ENCODE assay signal across 9 cellular contexts in the genomic region with DNA sequence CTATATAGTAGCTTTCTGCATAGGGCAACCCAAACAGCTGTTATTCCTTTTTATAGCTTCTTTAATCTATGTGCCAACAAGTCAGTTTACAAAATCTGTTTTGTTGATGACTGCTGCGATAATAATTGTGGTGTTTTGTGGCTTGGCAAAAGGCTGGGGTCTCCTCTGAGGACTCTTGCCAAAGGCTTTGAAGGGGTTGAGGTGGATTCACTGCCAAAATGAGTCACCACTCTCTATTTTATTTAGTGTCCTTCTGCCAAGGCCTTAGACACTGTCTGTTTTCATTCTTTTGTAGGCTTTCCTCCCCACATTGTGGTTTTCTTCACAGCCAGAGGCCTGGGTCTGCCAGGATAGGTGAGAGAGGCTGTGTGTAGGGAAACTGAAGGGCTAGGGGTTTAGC.
DNase-seq lines count a peak whose midpoint lies in the region; ATAC-seq lines count a peak whose summit lies in the region.
"Had no signal": no experiment of that assay in that cellular context is flagged by ENCODE, and none has a peak within 500 bp of the region (broad histone marks: within the 10 kb centered on the region; RNA-seq: fewer than 3 reads in every experiment).

No MANE protein-coding gene starts in this region.

- H3K27ac Mint-ChIP-seq in activated CD4-positive, alpha-beta memory T cell treated with anti-CD3 and anti-CD28 coated beads for 36 hours: no peak overlapping the region
- H3K27ac Mint-ChIP-seq in naive thymus-derived CD4-positive, alpha-beta T cell: no peak overlapping the region
- H3K27ac Mint-ChIP-seq: CD4-positive, CD25-positive, alpha-beta regulatory T cell had no signal

- POLR2A ChIA-PET in activated CD4-positive, alpha-beta memory T cell treated with anti-CD3 and anti-CD28 coated beads for 36 hours (lab: Charles Lee): no interaction called here
- POLR2A ChIA-PET in naive thymus-derived CD4-positive, alpha-beta T cell (lab: Charles Lee): no interaction called here

- no peaks in the 10 kb centered on the region for H3K27me3 ChIP-seq in naive thymus-derived CD4-positive, alpha-beta T cell (ENCODE audit: control insufficient read depth in 2 of 2, insufficient read depth in 2 of 2, low read length in 2 of 2)

- ATAC-seq in esophagus mucosa (no peak), GM19467 (IDR thresholded peaks at IDR 0.05; ENCODE audit: unreplicated experiment) (no peak)
- no peak for ATAC-seq in naive thymus-derived CD4-positive, alpha-beta T cell

- DNase-seq in COR-L47 (lab: John Stamatoyannopoulos, UW) (peak; percentile 79), NCI-H2081 (lab: John Stamatoyannopoulos, UW) (peak; percentile 73 to 90), cerebellum (ENCODE audit: low spot score) (peak; percentile 40), midbrain (lab: John Stamatoyannopoulos, UW) (peak; percentile 64)
- no peak for DNase-seq in activated CD4-positive, alpha-beta memory T cell treated with anti-CD3 and anti-CD28 coated beads for 36 hours
- no peak for DNase-seq in naive thymus-derived CD4-positive, alpha-beta T cell
- DNase-seq: CD4-positive, CD25-positive, alpha-beta regulatory T cell had no signal

- intact Hi-C loops in activated CD4-positive, alpha-beta memory T cell treated with anti-CD3 and anti-CD28 coated beads for 36 hours (cut with micrococcal nuclease): no loop called here
- intact Hi-C loops in naive thymus-derived CD4-positive, alpha-beta T cell (cut with micrococcal nuclease): no loop called here

- no peaks in the 10 kb centered on the region for H3K36me3 ChIP-seq in naive thymus-derived CD4-positive, alpha-beta T cell (ENCODE audit: control insufficient read depth in 2 of 3, insufficient read depth in 3 of 3, low read length in 3 of 3)

- H3K4me3 Mint-ChIP-seq in activated CD4-positive, alpha-beta memory T cell treated with anti-CD3 and anti-CD28 coated beads for 36 hours: no peak overlapping the region
- H3K4me3 Mint-ChIP-seq in naive thymus-derived CD4-positive, alpha-beta T cell: no peak overlapping the region
- H3K4me3 Mint-ChIP-seq: CD4-positive, CD25-positive, alpha-beta regulatory T cell had no signal

- no peaks in the 10 kb centered on the region for H3K9me3 ChIP-seq in naive thymus-derived CD4-positive, alpha-beta T cell (ENCODE audit: control insufficient read depth in 2 of 3, low read length in 3 of 3)

- no peaks in the 10 kb centered on the region for H3K9me3 Mint-ChIP-seq in activated CD4-positive, alpha-beta memory T cell treated with anti-CD3 and anti-CD28 coated beads for 36 hours
- H3K9me3 Mint-ChIP-seq in naive thymus-derived CD4-positive, alpha-beta T cell: no peaks in the 10 kb centered on the region
- H3K9me3 Mint-ChIP-seq: CD4-positive, CD25-positive, alpha-beta regulatory T cell had no signal

- no peaks in the 10 kb centered on the region for H3K36me3 Mint-ChIP-seq in activated CD4-positive, alpha-beta memory T cell treated with anti-CD3 and anti-CD28 coated beads for 36 hours
- H3K36me3 Mint-ChIP-seq in naive thymus-derived CD4-positive, alpha-beta T cell: peaks cover 0 to 4% (median 0%) of the 10 kb centered on the region in 5 donors
- H3K36me3 Mint-ChIP-seq: CD4-positive, CD25-positive, alpha-beta regulatory T cell had no signal

- H3K4me3 ChIP-seq in naive thymus-derived CD4-positive, alpha-beta T cell (ENCODE audit: low read length): no peak overlapping the region

- peaks cover 1% of the 10 kb centered on the region for H3K4me1 Mint-ChIP-seq in activated CD4-positive, alpha-beta memory T cell treated with anti-CD3 and anti-CD28 coated beads for 36 hours (ENCODE audit: low read depth)
- peaks cover 0 to 3% (median 0%) of the 10 kb centered on the region in 7 donors for H3K4me1 Mint-ChIP-seq in naive thymus-derived CD4-positive, alpha-beta T cell
- H3K4me1 Mint-ChIP-seq: CD4-positive, CD25-positive, alpha-beta regulatory T cell had no signal

- no peak overlapping the region for H3K27ac ChIP-seq in naive thymus-derived CD4-positive, alpha-beta T cell (ENCODE audit: low read depth, low read length)

- H3K27me3 Mint-ChIP-seq in activated CD4-positive, alpha-beta memory T cell treated with anti-CD3 and anti-CD28 coated beads for 36 hours: no peaks in the 10 kb centered on the region
- H3K27me3 Mint-ChIP-seq in naive thymus-derived CD4-positive, alpha-beta T cell: no peaks in the 10 kb centered on the region

- H3K4me1 ChIP-seq in naive thymus-derived CD4-positive, alpha-beta T cell (ENCODE audit: control insufficient read depth in 2 of 2, insufficient read depth in 2 of 2, low read length in 2 of 2): no peaks in the 10 kb centered on the region

- CTCF ChIA-PET in activated CD4-positive, alpha-beta memory T cell treated with anti-CD3 and anti-CD28 coated beads for 36 hours (lab: Charles Lee): no interaction called here
- CTCF ChIA-PET in naive thymus-derived CD4-positive, alpha-beta T cell (lab: Charles Lee): no interaction called here

Comparison
In these comparisons a context has a peak if more than half of its experiments do, and no peak if none do; other contexts are left out.
1. DNase-seq: peak in COR-L47 (single experiment), NCI-H2081 (2 of 2), cerebellum (single experiment) and midbrain (single experiment); none in activated CD4-positive, alpha-beta memory T cell treated with anti-CD3 and anti-CD28 coated beads for 36 hours (single experiment) and naive thymus-derived CD4-positive, alpha-beta T cell (0 of 9).